Comparison of ENCODE assay signal across 18 cellular contexts in genomic region chr11:95918720-95919119, GRCh38. TPM values are rescaled to one million over a fixed set of nuclear protein-coding genes. Genes with fewer than 3 reads are reported as not detected.
DNase-seq lines count a peak whose midpoint lies in the region; ATAC-seq and TF ChIP-seq lines count a peak whose summit lies in the region.
"Had no signal": no experiment of that assay in that cellular context is flagged by ENCODE, and none has a peak within 500 bp of the region (broad histone marks: within the 10 kb centered on the region; RNA-seq: fewer than 3 reads in every experiment).

No MANE protein-coding gene starts in this region.

- H3K27ac ChIP-seq in left ventricle myocardium inferior (replicated peaks) (peak overlapping the region; percentile 71), right cardiac atrium (ENCODE audit: low read length) (no peak overlapping the region), caudate nucleus (ENCODE audit: low read depth, low read length) (peak overlapping the region; percentile 64), layer of hippocampus (ENCODE audit: low read depth, low read length) (peak overlapping the region; percentile 41), temporal lobe (ENCODE audit: low read depth, low read length) (peak overlapping the region; percentile 38)
- H3K27ac ChIP-seq: 22Rv1, A549 had no signal

- DNase-seq in left ventricle myocardium inferior (no peak), right cardiac atrium (no peak), caudate nucleus (lab: John Stamatoyannopoulos, UW) (no peak), NAMALWA (ENCODE audit: low spot score) (no peak)
- DNase-seq: AML-193; CD4-positive, alpha-beta memory T cell; DND-41; EL had no signal

- intact Hi-C loops in left ventricle myocardium inferior (cut with micrococcal nuclease) (no loop called here), right cardiac atrium (cut with DNase I) (no loop called here)

- H3K27me3 ChIP-seq in left ventricle myocardium inferior (ENCODE audit: low read depth): no peaks in the 10 kb centered on the region
- H3K27me3 ChIP-seq in right cardiac atrium (ENCODE audit: control insufficient read depth, insufficient read depth): no peaks in the 10 kb centered on the region
- H3K27me3 ChIP-seq in layer of hippocampus (ENCODE audit: control insufficient read depth, insufficient read depth, low read length): no peaks in the 10 kb centered on the region

- WGBS in right cardiac atrium: 92% methylated on average over 3 of the region's 3 CpGs

- ATAC-seq in right cardiac atrium (no peak), GM19351 (IDR thresholded peaks at IDR 0.05; ENCODE audit: unreplicated experiment) (no peak), GM21786 (IDR thresholded peaks at IDR 0.05; ENCODE audit: unreplicated experiment) (no peak)
- ATAC-seq: A549, GM12878, HCT116, HepG2 had no signal

- H3K36me3 ChIP-seq in left ventricle myocardium inferior: no peaks in the 10 kb centered on the region

- peaks cover 85% of the 10 kb centered on the region for H3K4me1 ChIP-seq in left ventricle myocardium inferior
- H3K4me1 ChIP-seq in right cardiac atrium (ENCODE audit: control insufficient read depth, insufficient read depth, low read length): peaks cover 5% of the 10 kb centered on the region

- TF ChIP-seq CTCF in left ventricle myocardium inferior (IDR thresholded peaks at IDR 0.05; ENCODE audit: borderline replicate concordance): no peak

- H3K9me3 ChIP-seq in left ventricle myocardium inferior (replicated peaks) (no peaks in the 10 kb centered on the region), right cardiac atrium (ENCODE audit: control insufficient read depth, low read length) (no peaks in the 10 kb centered on the region)
- H3K9me3 ChIP-seq: A549 had no signal

- no peak overlapping the region for H3K4me3 ChIP-seq in left ventricle myocardium inferior
- H3K4me3 ChIP-seq in right cardiac atrium (ENCODE audit: low read length): no peak overlapping the region
- H3K4me3 ChIP-seq: A549, GM12878, GM23338 had no signal

RNA-seq across cellular contexts. Expression of gene MTMR2, which starts 5.2 kb away (rescaled TPM):
- total RNA-seq in left ventricle myocardium inferior (16.7 TPM), right cardiac atrium (10 to 100 TPM; 16.0 to 23.6 (median 19.7) TPM), temporal lobe (27.5 TPM)
- polyA plus RNA-seq in right cardiac atrium: 7.8 TPM
